Comparison of ENCODE assay signal across 20 cellular contexts in genomic region chr12:68043446-68043845, GRCh38. TPM values are rescaled to one million over a fixed set of nuclear protein-coding genes. Genes with fewer than 3 reads are reported as not detected.
DNase-seq lines count a peak whose midpoint lies in the region; ATAC-seq, FAIRE-seq and TF ChIP-seq lines count a peak whose summit lies in the region.
"Had no signal": no experiment of that assay in that cellular context is flagged by ENCODE, and none has a peak within 500 bp of the region (broad histone marks: within the 10 kb centered on the region; RNA-seq: fewer than 3 reads in every experiment).

No MANE protein-coding gene starts in this region.

- H3K4me3 Mint-ChIP-seq in activated T-cell treated with anti-CD3 and anti-CD28 coated beads, Interleukin-2, amount 50 U/mL, for 4 hours, result no peak overlapping the region
- H3K4me3 Mint-ChIP-seq in stimulated activated effector memory CD8-positive, alpha-beta T cell treated with anti-CD3 and anti-CD28 coated beads, Interleukin-12 subunit alpha, Interleukin-12 subunit beta, amount 100 ng/mL, for 72 hours, result no peak overlapping the region
- H3K4me3 Mint-ChIP-seq: HFFc6 had no signal

- intact Hi-C loops in kidney (cut with DNase I), result no loop called here

- peak; percentile 38 to 44 for ATAC-seq in activated T-cell treated with anti-CD3 and anti-CD28 coated beads, Interleukin-2, amount 50 U/mL, for 4 hours
- ATAC-seq in HG02759 (IDR thresholded peaks at IDR 0.05; ENCODE audit: unreplicated experiment) (peak; percentile 24), HG02970 (IDR thresholded peaks at IDR 0.05; ENCODE audit: low FRiP score, unreplicated experiment) (no peak), HG02763 (IDR thresholded peaks at IDR 0.05; ENCODE audit: unreplicated experiment) (no peak)
- ATAC-seq in stimulated activated effector memory CD8-positive, alpha-beta T cell treated with anti-CD3 and anti-CD28 coated beads, Interleukin-12 subunit alpha, Interleukin-12 subunit beta, amount 100 ng/mL, for 72 hours, result peak; percentile 44
- ATAC-seq: A549, GM12878, PC-3 had no signal

- H3K9ac ChIP-seq in kidney (ENCODE audit: low read length in 2 of 2), result no peak overlapping the region

- no peaks in the 10 kb centered on the region for H3K27me3 Mint-ChIP-seq in activated T-cell treated with anti-CD3 and anti-CD28 coated beads, Interleukin-2, amount 50 U/mL, for 4 hours (ENCODE audit: low read depth)

- DNase-seq in activated T-cell treated with anti-CD3 and anti-CD28 coated beads, Interleukin-2, amount 50 U/mL, for 4 hours, result no peak
- no peak for DNase-seq in activated T-cell treated with anti-CD3 and anti-CD28 coated beads, Interleukin-2, amount 50 U/mL, for 48 hours
- no peak for DNase-seq in kidney
- DNase-seq in stimulated activated effector memory CD8-positive, alpha-beta T cell treated with anti-CD3 and anti-CD28 coated beads, Interleukin-12 subunit alpha, Interleukin-12 subunit beta, amount 100 ng/mL, for 72 hours (ENCODE audit: low spot score in 2 of 2), result no peak
- DNase-seq: C1 segment of cervical spinal cord, DND-41, GDM1, HFFc6, MV-4-11, NCI-H1417, NCI-H1930, NCI-H774, PC-3, SJCRH30 had no signal

- H3K27ac ChIP-seq in kidney (ENCODE audit: low read depth in 2 of 2, low read length in 2 of 2), result peak overlapping the region in 1 of 2 donors; percentile 17
- H3K27ac ChIP-seq: A549, SJCRH30 had no signal

- H3K4me1 Mint-ChIP-seq in activated T-cell treated with anti-CD3 and anti-CD28 coated beads, Interleukin-2, amount 50 U/mL, for 4 hours (ENCODE audit: low read depth), result peaks cover 29% of the 10 kb centered on the region
- H3K4me1 Mint-ChIP-seq in stimulated activated effector memory CD8-positive, alpha-beta T cell treated with anti-CD3 and anti-CD28 coated beads, Interleukin-12 subunit alpha, Interleukin-12 subunit beta, amount 100 ng/mL, for 72 hours, result peaks cover 33% of the 10 kb centered on the region

- H3K4me1 ChIP-seq in kidney (ENCODE audit: control insufficient read depth in 1 of 2, insufficient read depth in 1 of 2, low read depth in 1 of 2, low read length in 2 of 2), result peaks cover 6 to 12% of the 10 kb centered on the region in 2 donors
- H3K4me1 ChIP-seq: A549, SJCRH30 had no signal

- no peaks in the 10 kb centered on the region for H3K9me3 ChIP-seq in kidney (ENCODE audit: control insufficient read depth in 1 of 2, low read length in 2 of 2)
- H3K9me3 ChIP-seq: A549 had no signal

- no peak for TF ChIP-seq CTCF in kidney (IDR thresholded peaks at IDR 0.05; ENCODE audit: borderline replicate concordance, extremely low read depth, insufficient read depth)

- no peaks in the 10 kb centered on the region for H3K9me3 Mint-ChIP-seq in activated T-cell treated with anti-CD3 and anti-CD28 coated beads, Interleukin-2, amount 50 U/mL, for 4 hours
- no peaks in the 10 kb centered on the region for H3K9me3 Mint-ChIP-seq in stimulated activated effector memory CD8-positive, alpha-beta T cell treated with anti-CD3 and anti-CD28 coated beads, Interleukin-12 subunit alpha, Interleukin-12 subunit beta, amount 100 ng/mL, for 72 hours

- no peak overlapping the region for H3K4me3 ChIP-seq in kidney (ENCODE audit: low read length in 2 of 2)
- H3K4me3 ChIP-seq: A549, GM12878, SJCRH30 had no signal

- peak; percentile 53 for FAIRE-seq in kidney (lab: Jason Lieb, UNC)
- FAIRE-seq: A549, GM12878, H54 had no signal

- H3K27ac Mint-ChIP-seq in stimulated activated effector memory CD8-positive, alpha-beta T cell treated with anti-CD3 and anti-CD28 coated beads, Interleukin-12 subunit alpha, Interleukin-12 subunit beta, amount 100 ng/mL, for 72 hours, result no peak overlapping the region
- H3K27ac Mint-ChIP-seq: HFFc6 had no signal

- H3K36me3 ChIP-seq in kidney (ENCODE audit: control insufficient read depth in 1 of 2, insufficient read depth in 2 of 2, low read length in 2 of 2), result no peaks in the 10 kb centered on the region
- H3K36me3 ChIP-seq: SJCRH30 had no signal

- no peaks in the 10 kb centered on the region for H3K36me3 Mint-ChIP-seq in activated T-cell treated with anti-CD3 and anti-CD28 coated beads, Interleukin-2, amount 50 U/mL, for 4 hours (ENCODE audit: insufficient read depth)
- peaks cover 4% of the 10 kb centered on the region for H3K36me3 Mint-ChIP-seq in stimulated activated effector memory CD8-positive, alpha-beta T cell treated with anti-CD3 and anti-CD28 coated beads, Interleukin-12 subunit alpha, Interleukin-12 subunit beta, amount 100 ng/mL, for 72 hours

RNA-seq across cellular contexts. Expression of gene IFNG-AS1, which starts 54.2 kb away (rescaled TPM):
- total RNA-seq in activated T-cell treated with anti-CD3 and anti-CD28 coated beads, Interleukin-2, amount 50 U/mL, for 4 hours, result under 1 TPM in 1 of 3 donors, not detected in 2; 0.95 TPM
- total RNA-seq in kidney, result 0.85 TPM
- polyA plus RNA-seq in kidney (ENCODE audit: insufficient read depth, low read depth, low replicate concordance), result not detected
- total RNA-seq: HFFc6, PC-3, SJCRH30 had no signal
- polyA plus RNA-seq: A549 had no signal

Comparison
In these comparisons a context has a peak if more than half of its experiments do, and no peak if none do; other contexts are left out.
1. ATAC-seq: peak in activated T-cell treated with anti-CD3 and anti-CD28 coated beads, Interleukin-2, amount 50 U/mL, for 4 hours (2 of 2), HG02759 (single experiment) and stimulated activated effector memory CD8-positive, alpha-beta T cell treated with anti-CD3 and anti-CD28 coated beads, Interleukin-12 subunit alpha, Interleukin-12 subunit beta, amount 100 ng/mL, for 72 hours (single experiment); none in HG02970 (single experiment) and HG02763 (single experiment).